8 cellular contexts compared by ENCODE assay signal in genomic region chr4:23889814-23890269, GRCh38. TPM values are rescaled to one million over a fixed set of nuclear protein-coding genes. Genes with fewer than 3 reads are reported as not detected.
DNase-seq lines count a peak whose midpoint lies in the region; ATAC-seq and TF ChIP-seq lines count a peak whose summit lies in the region.

Gene PPARGC1A, minus strand, starts transcription at chr4:23890047. Its CDS starts 90 bp downstream, at chr4:23889957.

- no peaks in the 10 kb centered on the region for H3F3A ChIP-seq in neural cell (ENCODE audit: insufficient read depth, low read length, poor library complexity, severe bottlenecking)

- no peaks in the 10 kb centered on the region for H3K79me2 ChIP-seq in neural cell (replicated peaks; ENCODE audit: insufficient read depth, low read length)

- ATAC-seq in foreskin keratinocyte: peak; percentile 69
- ATAC-seq in HG03378 (IDR thresholded peaks at IDR 0.05; ENCODE audit: unreplicated experiment): no peak

- peak within 1 kb of the TSS; percentile 75 for H3K4me3 ChIP-seq in SK-N-MC
- H3K4me3 ChIP-seq in neural cell (ENCODE audit: low read length): peak within 1 kb of the TSS; percentile 64

- TF ChIP-seq RAD21 in neural cell (conservative IDR thresholded peaks at IDR 0.05): peak; percentile 21

- H3K4me1 ChIP-seq in foreskin keratinocyte: no peaks in the 10 kb centered on the region

- H3K4me2 ChIP-seq in neural cell (ENCODE audit: low read length): peak within 1 kb of the TSS; percentile 69

- H3K27me3 ChIP-seq in foreskin keratinocyte (peaks cover 36% of the 10 kb centered on the region), neural cell (ENCODE audit: insufficient read depth, low read depth, low read length) (no peaks in the 10 kb centered on the region)

- H2AFZ ChIP-seq in neural cell (ENCODE audit: low read depth, low read length): peak within 1 kb of the TSS; percentile 30

- H3K27me3 Mint-ChIP-seq in activated T-helper 1 cell treated with anti-CD3 and anti-CD28 coated beads, Interleukin-12 subunit alpha, Interleukin-12 subunit beta, Interleukin-2, Interleukin-4 antibody, amounts not matched to agents 30 ng/mL and 10 ng/mL and 1 ng/mL, durations not matched to agents 14 hours and 24 hours and 36 hours (ENCODE audit: insufficient read depth): peaks cover 10% of the 10 kb centered on the region

- no peak within 1 kb of the TSS for H3K27ac Mint-ChIP-seq in activated T-helper 1 cell treated with anti-CD3 and anti-CD28 coated beads, Interleukin-12 subunit alpha, Interleukin-12 subunit beta, Interleukin-2, Interleukin-4 antibody, amounts not matched to agents 30 ng/mL and 10 ng/mL and 1 ng/mL, durations not matched to agents 14 hours and 24 hours and 36 hours

- no peaks in the 10 kb centered on the region for H3K9me2 ChIP-seq in neural cell (ENCODE audit: insufficient read depth, low read length)

- TF ChIP-seq EP300 in neural cell (conservative IDR thresholded peaks at IDR 0.05; ENCODE audit: poor library complexity, severe bottlenecking): peak; percentile 83

- peaks cover 4% of the 10 kb centered on the region for H3K4me1 Mint-ChIP-seq in activated T-helper 1 cell treated with anti-CD3 and anti-CD28 coated beads, Interleukin-12 subunit alpha, Interleukin-12 subunit beta, Interleukin-2, Interleukin-4 antibody, amounts not matched to agents 30 ng/mL and 10 ng/mL and 1 ng/mL, durations not matched to agents 14 hours and 24 hours and 36 hours (ENCODE audit: low read depth)

- H3K36me3 ChIP-seq in SK-N-MC (ENCODE audit: insufficient read depth, low read length) (no peaks in the 10 kb centered on the region), neural cell (ENCODE audit: insufficient read depth, low read length) (no peaks in the 10 kb centered on the region)

- H3K9me3 ChIP-seq in SK-N-MC (ENCODE audit: low read depth, low read length): no peaks in the 10 kb centered on the region
- no peaks in the 10 kb centered on the region for H3K9me3 ChIP-seq in neural cell (ENCODE audit: low read length)

- no peaks in the 10 kb centered on the region for H3K9me3 Mint-ChIP-seq in activated T-helper 1 cell treated with anti-CD3 and anti-CD28 coated beads, Interleukin-12 subunit alpha, Interleukin-12 subunit beta, Interleukin-2, Interleukin-4 antibody, amounts not matched to agents 30 ng/mL and 10 ng/mL and 1 ng/mL, durations not matched to agents 14 hours and 24 hours and 36 hours

- no peaks in the 10 kb centered on the region for H4K20me1 ChIP-seq in neural cell (ENCODE audit: insufficient read depth)

- intact Hi-C loops in activated T-helper 1 cell treated with anti-CD3 and anti-CD28 coated beads, Interleukin-12 subunit alpha, Interleukin-12 subunit beta, Interleukin-2, Interleukin-4 antibody, amounts not matched to agents 30 ng/mL and 10 ng/mL and 1 ng/mL, durations not matched to agents 14 hours and 24 hours and 36 hours (cut with micrococcal nuclease): no loop called here

- H3K9ac ChIP-seq in SK-N-MC (ENCODE audit: insufficient read length): peak within 1 kb of the TSS; percentile 53
- peak within 1 kb of the TSS; percentile 55 for H3K9ac ChIP-seq in neural cell (ENCODE audit: low read length)

- H3K4me3 Mint-ChIP-seq in activated T-helper 1 cell treated with anti-CD3 and anti-CD28 coated beads, Interleukin-12 subunit alpha, Interleukin-12 subunit beta, Interleukin-2, Interleukin-4 antibody, amounts not matched to agents 30 ng/mL and 10 ng/mL and 1 ng/mL, durations not matched to agents 14 hours and 24 hours and 36 hours: no peak within 1 kb of the TSS

- peak within 1 kb of the TSS; percentile 46; the same call in 1 of the 2 replicates for H3K27ac ChIP-seq in SK-N-MC
- H3K27ac ChIP-seq in foreskin keratinocyte: no peak within 1 kb of the TSS
- peak within 1 kb of the TSS; percentile 72 for H3K27ac ChIP-seq in neural cell (ENCODE audit: low read length)

- peak; percentile 31 for DNase-seq in Daoy (ENCODE audit: low read depth)
- DNase-seq in HT1080 (ENCODE audit: low read depth): peak; percentile 61
- no peak for DNase-seq in SK-N-MC (ENCODE audit: low read depth, low spot score)
- no peak for DNase-seq in foreskin keratinocyte
- DNase-seq in activated T-helper 1 cell treated with anti-CD3 and anti-CD28 coated beads, Interleukin-12 subunit alpha, Interleukin-12 subunit beta, Interleukin-2, Interleukin-4 antibody, amounts not matched to agents 30 ng/mL and 10 ng/mL and 1 ng/mL, durations not matched to agents 14 hours and 24 hours and 36 hours (ENCODE audit: low spot score): no peak
- DNase-seq in stimulated activated CD4-positive, alpha-beta T cell treated with anti-CD3 and anti-CD28 coated beads, Interleukin-1b, Interleukin-23, amount 100 ng/mL, for 48 hours: no peak

- TF ChIP-seq CTCF in foreskin keratinocyte (conservative IDR thresholded peaks at IDR 0.05) (no peak), neural cell (IDR thresholded peaks at IDR 0.05; ENCODE audit: poor library complexity, severe bottlenecking) (no peak)

- no peaks in the 10 kb centered on the region for H3K36me3 Mint-ChIP-seq in activated T-helper 1 cell treated with anti-CD3 and anti-CD28 coated beads, Interleukin-12 subunit alpha, Interleukin-12 subunit beta, Interleukin-2, Interleukin-4 antibody, amounts not matched to agents 30 ng/mL and 10 ng/mL and 1 ng/mL, durations not matched to agents 14 hours and 24 hours and 36 hours (ENCODE audit: low read depth)

TF ChIP-seq in neural cell, 6 proteins besides CTCF, POLR2A, EP300 and RAD21:
- no peak for TF ChIP-seq TAF1 (IDR thresholded peaks at IDR 0.05; ENCODE audit: low read depth)
- TF ChIP-seq REST (IDR thresholded peaks at IDR 0.05; ENCODE audit: borderline replicate concordance): no peak
- TF ChIP-seq MXI1 (conservative IDR thresholded peaks at IDR 0.05; ENCODE audit: poor library complexity, severe bottlenecking): peak; percentile 63
- peak; percentile 38 for TF ChIP-seq SMC3 (conservative IDR thresholded peaks at IDR 0.05; ENCODE audit: poor library complexity)
- TF ChIP-seq POLR2AphosphoS5 (IDR thresholded peaks at IDR 0.05): peak; percentile 77

RNA-seq across cellular contexts. Expression of gene PPARGC1A, which starts in this region (rescaled TPM):
- 0.17 and 0.27 TPM in 2 replicates for total RNA-seq in Daoy (2014; rRNA removed; shearing (Covaris generic))
- 1.6 and 2.1 TPM in 2 replicates for total RNA-seq in HT1080 (2014; rRNA removed; shearing (Covaris generic))
- polyA plus RNA-seq in HT1080 (2015; cell fraction: cytosol; rRNA removed): 0.27 and 0.68 TPM in 2 replicates
- 0.54 and 0.75 TPM in 2 replicates for polyA plus RNA-seq in HT1080 (2015; cell fraction: nucleus; rRNA removed)
- total RNA-seq in foreskin keratinocyte: not detected in 2 replicates
- polyA plus RNA-seq in foreskin keratinocyte (not detected in 2 replicates), neural cell (7.0 and 7.2 TPM in 2 replicates)
- 18.5 and 20.5 TPM in 2 replicates for polyA minus RNA-seq in neural cell
- not detected in 2 replicates for total RNA-seq in activated T-helper 1 cell treated with anti-CD3 and anti-CD28 coated beads, Interleukin-12 subunit alpha, Interleukin-12 subunit beta, Interleukin-2, Interleukin-4 antibody, amounts not matched to agents 30 ng/mL and 10 ng/mL and 1 ng/mL, durations not matched to agents 14 hours and 24 hours and 36 hours

Comparison
In these comparisons a context has a peak if more than half of its experiments do, and no peak if none do; other contexts are left out.
1. Peak in DNase-seq in Daoy; RNA of the gene not detected or under 1 TPM.
2. Peak in ATAC-seq in foreskin keratinocyte; RNA of the gene not detected or under 1 TPM.